ENCODE assay signal across 21 cellular contexts in genomic region chr1:89790592-89790991, GRCh38.
"Had no signal": no experiment of that assay in that cellular context is flagged by ENCODE, and none has a peak within 500 bp of the region (broad histone marks: within the 10 kb centered on the region; RNA-seq: fewer than 3 reads in every experiment).

No MANE protein-coding gene starts in this region.

- H3K27ac Mint-ChIP-seq: naive B cell; natural killer cell treated with Interleukin-12 subunit alpha and Interleukin-12 subunit beta and Interleukin-15 and Interleukin-18, amount 100 ng/mL, for 72 hours; stimulated activated naive B cell treated with anti-CD40 and anti-IgM and Interleukin-4, amounts not matched to agents 10 μg/mL and 1 μg/mL and 100 μg/mL, for 72 hours; stimulated activated naive CD8-positive, alpha-beta T cell treated with anti-CD3 and anti-CD28 coated beads, Interleukin-15, Interleukin-2, amounts not matched to agents 100 ng/mL and 50 ng/mL, for 24 hours had no signal

- H3K79me2 ChIP-seq: parathyroid adenoma had no signal

- ATAC-seq: left ventricle myocardium superior; lower lobe of right lung; mucosa of descending colon; natural killer cell treated with Interleukin-12 subunit alpha and Interleukin-12 subunit beta and Interleukin-15 and Interleukin-18, amount 100 ng/mL, for 72 hours; right lobe of liver; stimulated activated naive B cell treated with anti-CD40 and anti-IgM and Interleukin-4, amounts not matched to agents 10 μg/mL and 1 μg/mL and 100 μg/mL, for 72 hours had no signal

- H2AFZ ChIP-seq: parathyroid adenoma had no signal

- H3K4me1 Mint-ChIP-seq: naive B cell; stimulated activated naive B cell treated with anti-CD40 and anti-IgM and Interleukin-4, amounts not matched to agents 10 μg/mL and 1 μg/mL and 100 μg/mL, for 72 hours had no signal

- H3K27me3 ChIP-seq: esophagus muscularis mucosa, neutrophil, right lobe of liver, tibial nerve, upper lobe of left lung had no signal

- H3K4me1 ChIP-seq: esophagus muscularis mucosa, lower lobe of right lung, parathyroid adenoma, right lobe of liver, tibial nerve, upper lobe of left lung had no signal

- H3K9me3 Mint-ChIP-seq: naive B cell; natural killer cell treated with Interleukin-12 subunit alpha and Interleukin-12 subunit beta and Interleukin-15 and Interleukin-18, amount 100 ng/mL, for 72 hours; stimulated activated naive B cell treated with anti-CD40 and anti-IgM and Interleukin-4, amounts not matched to agents 10 μg/mL and 1 μg/mL and 100 μg/mL, for 72 hours; stimulated activated naive CD8-positive, alpha-beta T cell treated with anti-CD3 and anti-CD28 coated beads, Interleukin-15, Interleukin-2, amounts not matched to agents 100 ng/mL and 50 ng/mL, for 24 hours had no signal

- H3K9me3 ChIP-seq: esophagus muscularis mucosa, lower lobe of right lung, mucosa of descending colon, neutrophil, right lobe of liver, thoracic aorta, tibial nerve, upper lobe of left lung had no signal

- H3K4me3 Mint-ChIP-seq: naive B cell; natural killer cell treated with Interleukin-12 subunit alpha and Interleukin-12 subunit beta and Interleukin-15 and Interleukin-18, amount 100 ng/mL, for 72 hours; stimulated activated naive B cell treated with anti-CD40 and anti-IgM and Interleukin-4, amounts not matched to agents 10 μg/mL and 1 μg/mL and 100 μg/mL, for 72 hours; stimulated activated naive CD8-positive, alpha-beta T cell treated with anti-CD3 and anti-CD28 coated beads, Interleukin-15, Interleukin-2, amounts not matched to agents 100 ng/mL and 50 ng/mL, for 24 hours had no signal

- H3K27me3 Mint-ChIP-seq: naive B cell; stimulated activated naive B cell treated with anti-CD40 and anti-IgM and Interleukin-4, amounts not matched to agents 10 μg/mL and 1 μg/mL and 100 μg/mL, for 72 hours; stimulated activated naive CD8-positive, alpha-beta T cell treated with anti-CD3 and anti-CD28 coated beads, Interleukin-15, Interleukin-2, amounts not matched to agents 100 ng/mL and 50 ng/mL, for 24 hours had no signal

- H3K36me3 ChIP-seq: esophagus muscularis mucosa, lower lobe of right lung, neutrophil, right lobe of liver, thoracic aorta, tibial nerve, upper lobe of left lung had no signal

- H3K9ac ChIP-seq: parathyroid adenoma had no signal

- H3K36me3 Mint-ChIP-seq: naive B cell; natural killer cell treated with Interleukin-12 subunit alpha and Interleukin-12 subunit beta and Interleukin-15 and Interleukin-18, amount 100 ng/mL, for 72 hours; stimulated activated naive B cell treated with anti-CD40 and anti-IgM and Interleukin-4, amounts not matched to agents 10 μg/mL and 1 μg/mL and 100 μg/mL, for 72 hours had no signal

- H3K27ac ChIP-seq: coronary artery, esophagus muscularis mucosa, lower lobe of right lung, neutrophil, parathyroid adenoma, right lobe of liver, thoracic aorta, tibial nerve, upper lobe of left lung had no signal

- H3K4me3 ChIP-seq: coronary artery, esophagus muscularis mucosa, lower lobe of right lung, mucosa of descending colon, right lobe of liver, thoracic aorta, tibial nerve, upper lobe of left lung had no signal

- DNase-seq: dermis blood vessel endothelial cell; effector memory CD4-positive, alpha-beta T cell; foreskin melanocyte; left ventricle myocardium superior; lower lobe of right lung; mucosa of descending colon; naive B cell; right lobe of liver; small intestine; stimulated activated CD4-positive, alpha-beta T cell treated with anti-CD3 and anti-CD28 coated beads, Interleukin-15, amount 100 ng/mL, for 24 hours; stimulated activated CD4-positive, alpha-beta T cell treated with anti-CD3 and anti-CD28 coated beads, Interleukin-2, amount 100 ng/mL, for 48 hours; stimulated activated naive B cell treated with anti-CD40 and anti-IgM and Interleukin-4, amounts not matched to agents 10 μg/mL and 1 μg/mL and 100 μg/mL, for 72 hours; upper lobe of left lung had no signal
